1 cellular context compared by ENCODE assay signal in genomic region chr3:58099850-58100249, GRCh38.
TF ChIP-seq lines count a peak whose summit lies in the region.

No MANE protein-coding gene starts in this region.

TF ChIP-seq in endothelial cell of umbilical vein, 7 proteins besides CTCF, POLR2A, EP300 and RAD21:
- TF ChIP-seq JUN (IDR thresholded peaks at IDR 0.05; ENCODE audit: borderline replicate concordance, insufficient read depth, insufficient read length, low read depth) (peak; percentile 4), EZH2 (IDR thresholded peaks at IDR 0.05; ENCODE audit: borderline replicate concordance, low read depth, low read length, severe bottlenecking) (no peak), POLR2AphosphoS5 (IDR thresholded peaks at IDR 0.05; ENCODE audit: insufficient read depth, low read depth, low read length) (no peak), GATA2 (IDR thresholded peaks at IDR 0.05; ENCODE audit: insufficient read depth, insufficient read length, low read depth, low read length) (no peak), FOS (IDR thresholded peaks at IDR 0.05; ENCODE audit: borderline replicate concordance, insufficient read depth, low read length) (no peak), MYC (IDR thresholded peaks at IDR 0.05; ENCODE audit: low read depth, low read length) (no peak), MAX (IDR thresholded peaks at IDR 0.05; ENCODE audit: insufficient read depth, insufficient read length) (no peak)
